Comparison of ENCODE assay signal across 22 cellular contexts in the genomic region with DNA sequence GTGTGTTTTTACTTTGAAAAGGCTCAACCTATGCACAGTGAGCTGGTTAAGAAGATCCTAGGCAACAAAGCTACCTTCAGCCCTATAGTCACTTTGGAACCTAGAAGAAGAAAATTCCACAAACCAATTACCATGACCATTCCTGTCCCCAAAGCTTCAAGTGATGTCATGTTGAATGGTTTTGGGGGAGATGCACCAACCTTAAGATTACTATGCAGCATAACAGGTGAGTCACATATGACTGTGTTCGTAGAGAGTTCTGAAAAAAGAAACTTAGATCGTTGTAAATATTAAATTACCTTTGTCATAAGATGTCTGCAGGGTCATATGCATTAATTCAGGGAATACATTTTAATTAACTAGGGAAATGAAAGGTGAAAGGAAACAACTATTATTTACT.
A peak's percentile ranks its signal among the peaks of the same experiment; 100 is the strongest.
DNase-seq lines count a peak whose midpoint lies in the region; ATAC-seq, FAIRE-seq and TF ChIP-seq lines count a peak whose summit lies in the region.
"Had no signal": no experiment of that assay in that cellular context is flagged by ENCODE, and none has a peak within 500 bp of the region (broad histone marks: within the 10 kb centered on the region; RNA-seq: fewer than 3 reads in every experiment).

No MANE protein-coding gene starts in this region.

- H3K4me3 ChIP-seq in GM23248 (no peak overlapping the region), kidney (ENCODE audit: low read length in 2 of 2) (peak overlapping the region; percentile 0 to 38), right cardiac atrium (ENCODE audit: low read length) (no peak overlapping the region)
- H3K4me3 ChIP-seq: GM12878, HAP-1 had no signal

- H3K4me2 ChIP-seq in GM23248 (ENCODE audit: unreplicated experiment) = no peak overlapping the region

- H3K4me1 Mint-ChIP-seq in activated T-helper 17 cell treated with anti-CD3 and anti-CD28 coated beads, Interleukin-2, amount 50 U/mL, for 72 hours = no peaks in the 10 kb centered on the region

- no peaks in the 10 kb centered on the region for H4K20me1 ChIP-seq in GM23248 (ENCODE audit: insufficient read depth)

- FAIRE-seq in kidney (lab: Jason Lieb, UNC) = no peak
- FAIRE-seq: GM12878 had no signal

- H3K4me3 Mint-ChIP-seq in activated T-helper 17 cell treated with anti-CD3 and anti-CD28 coated beads, Interleukin-2, amount 50 U/mL, for 72 hours = no peak overlapping the region

- no peaks in the 10 kb centered on the region for H3K9me3 Mint-ChIP-seq in activated T-helper 17 cell treated with anti-CD3 and anti-CD28 coated beads, Interleukin-2, amount 50 U/mL, for 72 hours

- in situ Hi-C loops in GM23248 (cut with MboI) = no loop called here

- H3K36me3 ChIP-seq in GM23248 (ENCODE audit: low read depth) (no peaks in the 10 kb centered on the region), kidney (ENCODE audit: control insufficient read depth in 1 of 2, insufficient read depth in 2 of 2, low read length in 2 of 2) (peaks cover 0 to 13% of the 10 kb centered on the region in 2 donors)
- H3K36me3 ChIP-seq: HAP-1 had no signal

- H3K27ac Mint-ChIP-seq in activated T-helper 17 cell treated with anti-CD3 and anti-CD28 coated beads, Interleukin-2, amount 50 U/mL, for 72 hours = no peak overlapping the region

- TF ChIP-seq CTCF in kidney (IDR thresholded peaks at IDR 0.05; ENCODE audit: borderline replicate concordance, extremely low read depth, insufficient read depth) = no peak

- peak; percentile 21 for ATAC-seq in activated T-helper 17 cell treated with anti-CD3 and anti-CD28 coated beads, Interleukin-2, amount 50 U/mL, for 72 hours (replicated peaks)
- ATAC-seq in right cardiac atrium = no peak
- ATAC-seq: GM12878, Panc1 had no signal

- H3K27ac ChIP-seq in GM23248 (no peak overlapping the region), kidney (ENCODE audit: low read depth in 2 of 2, low read length in 2 of 2) (no peak overlapping the region), right cardiac atrium (ENCODE audit: low read length) (no peak overlapping the region)

- DNase-seq in GM23248 (peak; percentile 36), LHCN-M2 (ENCODE audit: low read depth) (peak; percentile 27), kidney (no peak), T-helper 9 cell (no peak), right cardiac atrium (no peak), NCI-H1048 (lab: John Stamatoyannopoulos, UW) (no peak), DMS 273 (lab: John Stamatoyannopoulos, UW; ENCODE audit: unreplicated experiment) (no peak)
- DNase-seq: BE2C, DMS79 treated with DMSO at 0.1 percent for 48 hours, Karpas-422, MM.1S, NCI-H1092, NCI-H1436, NCI-H187 treated with DMSO at 0.1 percent for 48 hours, NCI-H226, NCI-H510A treated with DMSO at 0.1 percent for 48 hours, NCI-H748 treated with DMSO at 0.1 percent for 48 hours, Right ventricle myocardium superior had no signal

- H3K9ac ChIP-seq in GM23248 (no peak overlapping the region), kidney (ENCODE audit: low read length in 2 of 2) (no peak overlapping the region)

- no peaks in the 10 kb centered on the region for H3K9me2 ChIP-seq in GM23248 (ENCODE audit: insufficient read depth)

- H3K4me1 ChIP-seq in GM23248 (ENCODE audit: insufficient read depth) (no peaks in the 10 kb centered on the region), kidney (ENCODE audit: control insufficient read depth in 1 of 2, insufficient read depth in 1 of 2, low read depth in 1 of 2, low read length in 2 of 2) (peaks cover 0 to 5% of the 10 kb centered on the region in 2 donors), right cardiac atrium (ENCODE audit: control insufficient read depth, insufficient read depth, low read length) (no peaks in the 10 kb centered on the region)
- H3K4me1 ChIP-seq: BE2C had no signal

- 21 to 36% methylated on average over 2 of the region's 2 CpGs for WGBS in GM23248 (ENCODE audit: low coverage in 1 of 2, low lambda C conversion rate in 2 of 2, missing lambda C conversion rate in 2 of 2), 2 experiments
- 84% methylated on average over 2 of the region's 2 CpGs for WGBS in right cardiac atrium

- no peaks in the 10 kb centered on the region for H3F3A ChIP-seq in GM23248 (ENCODE audit: insufficient read depth)

- intact Hi-C loops in kidney (cut with DNase I) = no loop called here
- intact Hi-C loops in right cardiac atrium (cut with DNase I) = no loop called here

- peaks cover 13% of the 10 kb centered on the region for H3K27me3 Mint-ChIP-seq in activated T-helper 17 cell treated with anti-CD3 and anti-CD28 coated beads, Interleukin-2, amount 50 U/mL, for 72 hours

- H3K79me2 ChIP-seq in GM23248 (ENCODE audit: insufficient read depth) = no peaks in the 10 kb centered on the region

- H2AFZ ChIP-seq in GM23248 = no peak overlapping the region

- no peaks in the 10 kb centered on the region for H3K36me3 Mint-ChIP-seq in activated T-helper 17 cell treated with anti-CD3 and anti-CD28 coated beads, Interleukin-2, amount 50 U/mL, for 72 hours (ENCODE audit: low read depth)

- H3K27me3 ChIP-seq in GM23248 (replicated peaks; ENCODE audit: insufficient read depth) = no peaks in the 10 kb centered on the region
- H3K27me3 ChIP-seq in right cardiac atrium (ENCODE audit: control insufficient read depth, insufficient read depth) = no peaks in the 10 kb centered on the region
- H3K27me3 ChIP-seq: BE2C had no signal

- H3K9me3 ChIP-seq in GM23248 (ENCODE audit: low read depth) = no peaks in the 10 kb centered on the region
- H3K9me3 ChIP-seq in kidney (ENCODE audit: control insufficient read depth in 1 of 2, low read length in 2 of 2) = no peaks in the 10 kb centered on the region
- H3K9me3 ChIP-seq in right cardiac atrium (ENCODE audit: control insufficient read depth, low read length) = no peaks in the 10 kb centered on the region
- H3K9me3 ChIP-seq: BE2C, HAP-1 had no signal

Comparison
In these comparisons a context has a peak if more than half of its experiments do, and no peak if none do; other contexts are left out.
1. DNase-seq: peak in GM23248 (single experiment) and LHCN-M2 (single experiment); none in kidney (single experiment), T-helper 9 cell (single experiment), right cardiac atrium (0 of 3), NCI-H1048 (single experiment) and DMS 273 (single experiment).
2. H3K4me3 ChIP-seq: peak in kidney (2 of 2); none in GM23248 (single experiment) and right cardiac atrium (single experiment).